30 cellular contexts compared by ENCODE assay signal in the genomic region with DNA sequence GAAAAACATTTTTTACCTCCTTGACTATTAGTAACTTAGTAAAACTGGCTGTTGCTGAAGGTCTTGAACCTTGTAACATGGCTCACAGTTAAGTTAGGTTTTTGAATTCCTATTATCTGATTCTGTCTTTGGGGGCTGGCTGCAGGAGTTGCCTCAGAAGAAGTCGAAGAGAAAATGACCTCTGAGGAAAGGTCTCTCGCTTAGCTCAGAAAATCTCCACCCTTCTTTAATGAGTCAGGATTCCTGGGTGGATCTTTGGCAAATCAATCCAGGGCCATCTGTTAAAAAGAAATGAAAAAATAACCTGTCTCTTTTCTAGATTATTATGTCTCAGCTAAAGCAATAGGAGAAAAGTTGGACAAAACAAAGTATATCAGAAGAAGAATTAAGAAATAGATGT.
DNase-seq lines count a peak whose midpoint lies in the region; ATAC-seq, FAIRE-seq and TF ChIP-seq lines count a peak whose summit lies in the region.
"Had no signal": no experiment of that assay in that cellular context is flagged by ENCODE, and none has a peak within 500 bp of the region (broad histone marks: within the 10 kb centered on the region; RNA-seq: fewer than 3 reads in every experiment).

No MANE protein-coding gene starts in this region.

- no peak overlapping the region for H3K4me2 ChIP-seq in K562 (ENCODE audit: insufficient read depth, low read length)

- H3K27me3 Mint-ChIP-seq in HFFc6 (ENCODE audit: insufficient read depth) = no peaks in the 10 kb centered on the region

- H3K36me3 ChIP-seq in K562 (ENCODE audit: control insufficient read depth, insufficient read depth, low read length) (no peaks in the 10 kb centered on the region), gastroesophageal sphincter (no peaks in the 10 kb centered on the region), subcutaneous abdominal adipose tissue (ENCODE audit: control insufficient read depth in 5 of 5, insufficient read depth in 5 of 5, low read length in 5 of 5) (no peaks in the 10 kb centered on the region), body of pancreas (replicated peaks in 1 of 2; ENCODE audit: insufficient read depth in 1 of 2, low read depth in 2 of 2) (no peaks in the 10 kb centered on the region)
- H3K36me3 ChIP-seq: ovary, stomach, tibial artery had no signal

- 3% methylated on average over 2 of the region's 2 CpGs for WGBS in K562 (ENCODE audit: insufficient coverage, low coverage, missing lambda C conversion rate)
- WGBS in gastroesophageal sphincter (ENCODE audit: low coverage in 1 of 2), 2 donors = 38% methylated on average over 2 of the region's 2 CpGs; no CpG with 5 or more reads in 1 of the 2 donors
- WGBS in body of pancreas, 2 donors = 83 to 84% methylated on average over 2 of the region's 2 CpGs

- BruUV-seq in K562 (replicated peaks; lab: Mats Ljungman, UMichigan) = no TSS peak

- H4K20me1 ChIP-seq in K562 (replicated peaks; ENCODE audit: control insufficient read depth, insufficient read depth, low read length) = no peaks in the 10 kb centered on the region

- H3K27ac ChIP-seq in K562 (ENCODE audit: extremely low read depth, low read depth, low read length) = no peak overlapping the region
- H3K27ac ChIP-seq in gastroesophageal sphincter = no peak overlapping the region
- H3K27ac ChIP-seq in subcutaneous abdominal adipose tissue (ENCODE audit: low read depth, low read length) = peak overlapping the region; percentile 38
- H3K27ac ChIP-seq in body of pancreas = no peak overlapping the region
- H3K27ac ChIP-seq: coronary artery, ovary, stomach, tibial artery had no signal

- DNase-seq in GM03348 (ENCODE audit: low spot score) (peak; percentile 66), K562 (ENCODE audit: extremely low read depth in 1 of 4, low spot score in 3 of 4) (no peak), HFFc6 (no peak), putamen (ENCODE audit: low spot score) (no peak), body of pancreas (no peak)
- DNase-seq: activated CD4-positive, alpha-beta T cell treated with anti-CD3 and anti-CD28 coated beads, Interleukin-2, amount 50 U/mL, for 1 hour; activated CD4-positive, CD25-positive, alpha-beta regulatory T cell; activated effector memory CD4-positive, alpha-beta T cell treated with Interleukin-2 at 50 U/mL for 16 hours; activated T-cell treated with anti-CD3 and anti-CD28 coated beads, Interleukin-2, amount 50 U/mL, for 1 hour; anterior cingulate cortex; DMS79 treated with DMSO at 0.1 percent for 48 hours; effector memory CD4-positive, alpha-beta T cell; hippocampal formation; KG1; left cardiac atrium; NCI-H1105 treated with DMSO at 0.1 percent for 48 hours; NCI-H1930; NCI-H524 treated with DMSO at 0.1 percent for 48 hours; nephron progenitor cell; OCI-M1; ovary; retina; stomach; tibial artery had no signal

- H3K4me3 ChIP-seq in K562 (no peak overlapping the region), gastroesophageal sphincter (no peak overlapping the region), subcutaneous abdominal adipose tissue (ENCODE audit: low read depth in 1 of 5, low read length in 5 of 5) (no peak overlapping the region), body of pancreas (no peak overlapping the region)
- H3K4me3 ChIP-seq: coronary artery, ovary, stomach, tibial artery had no signal

- peaks cover 11% of the 10 kb centered on the region for H3K4me1 Mint-ChIP-seq in HFFc6 (ENCODE audit: low read depth)
- H3K4me1 Mint-ChIP-seq: CD14-positive monocyte, nephron progenitor cell had no signal

- no peak for ATAC-seq in K562
- peak; percentile 84 for ATAC-seq in gastroesophageal sphincter
- ATAC-seq in body of pancreas = no peak
- ATAC-seq: activated naive CD4-positive, alpha-beta T cell treated with anti-CD3 and anti-CD28 coated beads, Interleukin-2, amount 50 U/mL, for 72 hours had no signal

- H3K4me3 Mint-ChIP-seq in HFFc6 = no peak overlapping the region
- H3K4me3 Mint-ChIP-seq: CD14-positive monocyte; nephron progenitor cell; T-helper 1 cell treated with Interleukin-12 subunit alpha and Interleukin-12 subunit beta and Interleukin-4 antibody, amounts not matched to agents 30 μg/mL and 1 μg/mL, for 36 hours had no signal

- no peak for TF ChIP-seq EP300 in K562 (IDR thresholded peaks at IDR 0.05; ENCODE audit: low read length)
- no peak for TF ChIP-seq EP300 in gastroesophageal sphincter (IDR thresholded peaks at IDR 0.05)

- CTCF ChIA-PET in K562 (lab: Yijun Ruan, JAX; ENCODE audit: low intra/inter-chr PET ratio) = no interaction called here

- no peaks in the 10 kb centered on the region for H3K79me2 ChIP-seq in K562 (ENCODE audit: control insufficient read depth, insufficient read depth, low read length)

- H3K9me3 ChIP-seq in K562 (replicated peaks; ENCODE audit: control insufficient read depth, insufficient read depth, low read depth, low read length) (peaks cover 3% of the 10 kb centered on the region; the same call in 1 of the 2 replicates), gastroesophageal sphincter (no peaks in the 10 kb centered on the region), subcutaneous abdominal adipose tissue (ENCODE audit: control insufficient read depth in 5 of 5, low read length in 5 of 5) (no peaks in the 10 kb centered on the region), body of pancreas (no peaks in the 10 kb centered on the region)
- H3K9me3 ChIP-seq: ovary, stomach, tibial artery had no signal

- H3K27ac Mint-ChIP-seq in HFFc6 = no peak overlapping the region
- H3K27ac Mint-ChIP-seq: activated naive CD4-positive, alpha-beta T cell treated with anti-CD3 and anti-CD28 coated beads, Interleukin-2, amount 50 U/mL, for 72 hours; CD14-positive monocyte; nephron progenitor cell; T-helper 1 cell treated with Interleukin-12 subunit alpha and Interleukin-12 subunit beta and Interleukin-4 antibody, amounts not matched to agents 30 μg/mL and 1 μg/mL, for 36 hours had no signal

- no peaks in the 10 kb centered on the region for H3K9me3 Mint-ChIP-seq in HFFc6
- H3K9me3 Mint-ChIP-seq: nephron progenitor cell had no signal

- intact Hi-C loops in K562 (cut with micrococcal nuclease) = no loop called here
- intact Hi-C loops in body of pancreas (cut with DNase I) = no loop called here

- no peak for TF ChIP-seq POLR2A in K562 (conservative IDR thresholded peaks at IDR 0.05)
- no peak for TF ChIP-seq POLR2A in gastroesophageal sphincter (IDR thresholded peaks at IDR 0.05)
- no peak for TF ChIP-seq POLR2A in body of pancreas (IDR thresholded peaks at IDR 0.05)

- H3K4me1 ChIP-seq in K562 (replicated peaks in 1 of 2; ENCODE audit: control insufficient read depth in 2 of 2, insufficient read depth in 2 of 2, low read length in 2 of 2) = peaks cover 0 to 6% of the 10 kb centered on the region in 2 experiments; a peak in 1 of 5 replicates
- H3K4me1 ChIP-seq in gastroesophageal sphincter = peaks cover 0 to 11% (median 7%) of the 10 kb centered on the region in 3 donors
- peaks cover 0 to 18% (median 0%) of the 10 kb centered on the region in 5 donors for H3K4me1 ChIP-seq in subcutaneous abdominal adipose tissue (ENCODE audit: control insufficient read depth in 5 of 5, insufficient read depth in 5 of 5, low read length in 5 of 5)
- H3K4me1 ChIP-seq in body of pancreas = peaks cover 10% of the 10 kb centered on the region
- H3K4me1 ChIP-seq: stomach had no signal

- no peaks in the 10 kb centered on the region for H3K36me3 Mint-ChIP-seq in HFFc6 (ENCODE audit: low read depth)
- H3K36me3 Mint-ChIP-seq: activated naive CD4-positive, alpha-beta T cell treated with anti-CD3 and anti-CD28 coated beads, Interleukin-2, amount 50 U/mL, for 72 hours; CD14-positive monocyte had no signal

- H2AFZ ChIP-seq in K562 (ENCODE audit: low read depth, low read length) = peak overlapping the region; percentile 14; the same call in 1 of the 2 replicates

- H3K9me1 ChIP-seq in K562 (ENCODE audit: control insufficient read depth, insufficient read depth, low read length) = no peaks in the 10 kb centered on the region

- in situ Hi-C loops in K562 (cut with MboI) = no loop called here

- TF ChIP-seq CTCF in K562 (IDR thresholded peaks at IDR 0.05 in 2 of 3, conservative IDR thresholded peaks at IDR 0.05 in 1 of 3; ENCODE audit: insufficient read depth in 2 of 3, low read depth in 1 of 3, low read length in 3 of 3) = no peak
- TF ChIP-seq CTCF in gastroesophageal sphincter (IDR thresholded peaks at IDR 0.05) = no peak
- TF ChIP-seq CTCF in HFFc6 (IDR thresholded peaks at IDR 0.05) = no peak
- no peak for TF ChIP-seq CTCF in body of pancreas (IDR thresholded peaks at IDR 0.05)

- POLR2A ChIA-PET in K562 (lab: Yijun Ruan, JAX) = no interaction called here

- H3K9ac ChIP-seq in K562 (ENCODE audit: insufficient read depth in 1 of 2, low read depth in 2 of 2, low read length in 2 of 2) (no peak overlapping the region), subcutaneous abdominal adipose tissue (ENCODE audit: low read length in 5 of 5) (no peak overlapping the region)

- no peak for TF ChIP-seq RAD21 in K562 (CRISPR knock-in tag; conservative IDR thresholded peaks at IDR 0.05 in 1 of 2, IDR thresholded peaks at IDR 0.05 in 1 of 2)

- H3K27me3 ChIP-seq in K562 (ENCODE audit: control insufficient read depth in 2 of 2, insufficient read depth in 2 of 2, low read length in 2 of 2) = no peaks in the 10 kb centered on the region
- H3K27me3 ChIP-seq in gastroesophageal sphincter = no peaks in the 10 kb centered on the region
- H3K27me3 ChIP-seq in subcutaneous abdominal adipose tissue (ENCODE audit: control insufficient read depth in 5 of 5, insufficient read depth in 4 of 5, low read length in 5 of 5) = no peaks in the 10 kb centered on the region
- no peaks in the 10 kb centered on the region for H3K27me3 ChIP-seq in body of pancreas
- H3K27me3 ChIP-seq: ovary, stomach, tibial artery had no signal

- FAIRE-seq in K562 (lab: Jason Lieb, UNC) = no peak

TF ChIP-seq in K562, 482 proteins besides CTCF, POLR2A, EP300 and RAD21:
- TF ChIP-seq ZC3H11A (IDR thresholded peaks at IDR 0.05; ENCODE audit: low read depth, low read length) = no peak
